12 cellular contexts compared by ENCODE assay signal in genomic region chr12:64120568-64120967, GRCh38.
"Had no signal": no experiment of that assay in that cellular context is flagged by ENCODE, and none has a peak within 500 bp of the region (broad histone marks: within the 10 kb centered on the region; RNA-seq: fewer than 3 reads in every experiment).

No MANE protein-coding gene starts in this region.

- DNase-seq: activated CD4-positive, alpha-beta T cell treated with anti-CD3 and anti-CD28 coated beads for 4 hours; activated CD8-positive, alpha-beta memory T cell treated with anti-CD3 and anti-CD28 coated beads, Interleukin-2, amount 50 U/mL, for 48 hours; activated CD8-positive, alpha-beta T cell treated with anti-CD3 and anti-CD28 coated beads, Interleukin-2, amount 10 ng/mL, durations not matched to agents 7 days and 5 days; effector CD8-positive, alpha-beta T cell; ovary; stimulated activated CD4-positive, alpha-beta T cell treated with anti-CD3 and anti-CD28 coated beads, Interleukin-15, amount 100 ng/mL, for 24 hours; stimulated activated CD4-positive, alpha-beta T cell treated with anti-CD3 and anti-CD28 coated beads, Interleukin-4, amount 100 ng/mL, for 4 hours; stimulated activated naive CD8-positive, alpha-beta T cell treated with anti-CD3 and anti-CD28 coated beads, Interleukin-15, amount 100 ng/mL, for 72 hours; testis; WERI-Rb-1 had no signal

- H3K27me3 ChIP-seq: ovary, testis had no signal

- ATAC-seq: activated CD8-positive, alpha-beta T cell treated with anti-CD3 and anti-CD28 coated beads, Interleukin-2, amount 10 ng/mL, durations not matched to agents 7 days and 5 days; stimulated activated naive CD8-positive, alpha-beta T cell treated with anti-CD3 and anti-CD28 coated beads, Interleukin-15, amount 100 ng/mL, for 72 hours had no signal

- H3K4me3 ChIP-seq: ovary, testis had no signal

- FAIRE-seq: astrocyte, colon had no signal

- H3K36me3 ChIP-seq: ovary, WERI-Rb-1 had no signal

- H3K4me1 ChIP-seq: testis had no signal

- H3K9me3 ChIP-seq: ovary, testis had no signal

- H3K27ac ChIP-seq: ovary, testis, WERI-Rb-1 had no signal
